18 cellular contexts compared by ENCODE assay signal in the genomic region with DNA sequence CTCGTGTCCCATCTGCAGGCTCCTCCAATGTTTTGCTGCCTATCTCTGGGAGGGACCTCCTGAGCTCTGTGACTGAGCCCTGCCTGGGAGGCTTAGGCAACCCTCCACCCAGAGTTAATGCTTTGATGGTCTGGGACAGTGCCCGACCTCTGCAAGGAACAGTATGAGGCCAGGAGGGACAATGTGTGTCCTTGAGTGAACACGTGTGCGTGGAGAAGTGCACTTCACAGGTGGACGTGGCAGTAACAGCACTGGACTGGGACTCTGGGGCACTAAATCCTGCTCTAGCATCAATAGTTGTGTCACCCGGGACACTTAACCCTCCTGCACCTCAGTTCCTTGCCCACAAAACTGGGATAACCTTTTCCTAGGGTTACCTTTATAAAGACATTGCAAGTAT. TPM values are rescaled to one million over a fixed set of nuclear protein-coding genes. Genes with fewer than 3 reads are reported as not detected.
A peak's percentile ranks its signal among the peaks of the same experiment; 100 is the strongest.
DNase-seq lines count a peak whose midpoint lies in the region; ATAC-seq and TF ChIP-seq lines count a peak whose summit lies in the region.
"Had no signal": no experiment of that assay in that cellular context is flagged by ENCODE, and none has a peak within 500 bp of the region (broad histone marks: within the 10 kb centered on the region; RNA-seq: fewer than 3 reads in every experiment).

No MANE protein-coding gene starts in this region.

- intact Hi-C loops in activated CD4-positive, alpha-beta memory T cell treated with anti-CD3 and anti-CD28 coated beads for 36 hours (cut with micrococcal nuclease): no loop called here

- no peak for ATAC-seq in stimulated activated naive CD8-positive, alpha-beta T cell treated with anti-CD3 and anti-CD28 coated beads, Interleukin-15, Interleukin-2, amounts not matched to agents 100 U/mL and 50 U/mL, for 24 hours
- ATAC-seq in HG02938 (IDR thresholded peaks at IDR 0.05; ENCODE audit: unreplicated experiment): no peak
- ATAC-seq: GM23338, mucosa of descending colon had no signal

- no peak for TF ChIP-seq CTCF in endothelial cell (IDR thresholded peaks at IDR 0.05; ENCODE audit: unreplicated experiment)

- no peaks in the 10 kb centered on the region for H3K9me3 Mint-ChIP-seq in stimulated activated naive CD8-positive, alpha-beta T cell treated with anti-CD3 and anti-CD28 coated beads, Interleukin-15, Interleukin-2, amounts not matched to agents 100 ng/mL and 50 ng/mL, for 24 hours
- no peaks in the 10 kb centered on the region for H3K9me3 Mint-ChIP-seq in activated CD4-positive, alpha-beta memory T cell treated with anti-CD3 and anti-CD28 coated beads for 36 hours
- no peaks in the 10 kb centered on the region for H3K9me3 Mint-ChIP-seq in endothelial cell (ENCODE audit: unreplicated experiment)
- H3K9me3 Mint-ChIP-seq: GM23338 had no signal

- peak overlapping the region; percentile 95 for H3K27ac Mint-ChIP-seq in stimulated activated naive CD8-positive, alpha-beta T cell treated with anti-CD3 and anti-CD28 coated beads, Interleukin-15, Interleukin-2, amounts not matched to agents 100 ng/mL and 50 ng/mL, for 24 hours
- peak overlapping the region; percentile 94 for H3K27ac Mint-ChIP-seq in activated CD4-positive, alpha-beta memory T cell treated with anti-CD3 and anti-CD28 coated beads for 36 hours
- H3K27ac Mint-ChIP-seq in endothelial cell (ENCODE audit: unreplicated experiment): peak overlapping the region; percentile 30
- H3K27ac Mint-ChIP-seq: GM23338 had no signal

- in situ Hi-C loops in G401 (cut with HindIII; ENCODE audit: low sequenced_read_pairs): no loop called here

- POLR2A ChIA-PET in activated CD4-positive, alpha-beta memory T cell treated with anti-CD3 and anti-CD28 coated beads for 36 hours (lab: Charles Lee): no interaction called here

- H3K4me3 Mint-ChIP-seq in stimulated activated naive CD8-positive, alpha-beta T cell treated with anti-CD3 and anti-CD28 coated beads, Interleukin-15, Interleukin-2, amounts not matched to agents 100 ng/mL and 50 ng/mL, for 24 hours: peak overlapping the region; percentile 93
- no peak overlapping the region for H3K4me3 Mint-ChIP-seq in activated CD4-positive, alpha-beta memory T cell treated with anti-CD3 and anti-CD28 coated beads for 36 hours
- peak overlapping the region; percentile 49 for H3K4me3 Mint-ChIP-seq in endothelial cell (ENCODE audit: unreplicated experiment)
- H3K4me3 Mint-ChIP-seq: GM23338 had no signal

- CTCF ChIA-PET in activated CD4-positive, alpha-beta memory T cell treated with anti-CD3 and anti-CD28 coated beads for 36 hours (lab: Charles Lee): interaction anchor here (1.0 kb wide), 1 partner anchor 136 kb away, joined by 4 read pairs; no protein-coding TSS in a partner anchor

- H3K27me3 Mint-ChIP-seq in stimulated activated naive CD8-positive, alpha-beta T cell treated with anti-CD3 and anti-CD28 coated beads, Interleukin-15, Interleukin-2, amounts not matched to agents 100 ng/mL and 50 ng/mL, for 24 hours: no peaks in the 10 kb centered on the region
- no peaks in the 10 kb centered on the region for H3K27me3 Mint-ChIP-seq in activated CD4-positive, alpha-beta memory T cell treated with anti-CD3 and anti-CD28 coated beads for 36 hours
- peaks cover 31% of the 10 kb centered on the region for H3K27me3 Mint-ChIP-seq in endothelial cell (ENCODE audit: unreplicated experiment)

- no peak for DNase-seq in stimulated activated naive CD8-positive, alpha-beta T cell treated with anti-CD3 and anti-CD28 coated beads, Interleukin-15, Interleukin-2, amounts not matched to agents 100 U/mL and 50 U/mL, for 24 hours
- DNase-seq in activated CD4-positive, alpha-beta memory T cell treated with anti-CD3 and anti-CD28 coated beads for 36 hours: no peak
- DNase-seq in endothelial cell (ENCODE audit: low spot score) (no peak), ecto neural progenitor cell (ENCODE audit: low spot score) (no peak), G401 (ENCODE audit: low spot score) (no peak)
- DNase-seq in stimulated activated CD4-positive, alpha-beta T cell treated with anti-CD3 and anti-CD28 coated beads, Interleukin-2, amount 100 ng/mL, for 24 hours: no peak
- DNase-seq: activated CD4-positive, alpha-beta T cell treated with anti-CD3 and anti-CD28 coated beads for 1 hour; left ventricle myocardium inferior; mucosa of descending colon; NCI-H187; SHP77 treated with DMSO at 0.1 percent for 48 hours; stimulated activated CD4-positive, alpha-beta T cell treated with anti-CD3 and anti-CD28 coated beads, Interleukin-2, amount 100 ng/mL, for 48 hours; testis had no signal

- peaks cover 65% of the 10 kb centered on the region for H3K4me1 Mint-ChIP-seq in stimulated activated naive CD8-positive, alpha-beta T cell treated with anti-CD3 and anti-CD28 coated beads, Interleukin-15, Interleukin-2, amounts not matched to agents 100 ng/mL and 50 ng/mL, for 24 hours (ENCODE audit: low read depth)
- peaks cover 61% of the 10 kb centered on the region for H3K4me1 Mint-ChIP-seq in activated CD4-positive, alpha-beta memory T cell treated with anti-CD3 and anti-CD28 coated beads for 36 hours (ENCODE audit: low read depth)
- H3K4me1 Mint-ChIP-seq in endothelial cell (ENCODE audit: unreplicated experiment): peaks cover 18% of the 10 kb centered on the region

- H3K36me3 Mint-ChIP-seq in stimulated activated naive CD8-positive, alpha-beta T cell treated with anti-CD3 and anti-CD28 coated beads, Interleukin-15, Interleukin-2, amounts not matched to agents 100 ng/mL and 50 ng/mL, for 24 hours (ENCODE audit: low read depth): peaks cover 66% of the 10 kb centered on the region
- peaks cover 56% of the 10 kb centered on the region for H3K36me3 Mint-ChIP-seq in activated CD4-positive, alpha-beta memory T cell treated with anti-CD3 and anti-CD28 coated beads for 36 hours
- H3K36me3 Mint-ChIP-seq in endothelial cell (ENCODE audit: low read depth, unreplicated experiment): peaks cover 35% of the 10 kb centered on the region

RNA-seq across cellular contexts. Expression of a gene that starts 4.6 kb away (rescaled TPM):
- total RNA-seq in activated CD4-positive, alpha-beta memory T cell treated with anti-CD3 and anti-CD28 coated beads for 36 hours: 100 to 1,000 TPM; 112 to 118 TPM
- 63.8 TPM for total RNA-seq in endothelial cell (ENCODE audit: unreplicated experiment)
- total RNA-seq in G401 (2014; rRNA removed; shearing (Covaris generic)): 81.4 and 110 TPM in 2 replicates

RNA-seq across cellular contexts. Expression of a gene that starts 15.2 kb away (rescaled TPM):
- 10 to 100 TPM; 63.4 to 69.7 TPM for total RNA-seq in activated CD4-positive, alpha-beta memory T cell treated with anti-CD3 and anti-CD28 coated beads for 36 hours
- total RNA-seq in endothelial cell (ENCODE audit: unreplicated experiment): 152 TPM
- 53.8 and 68.3 TPM in 2 replicates for total RNA-seq in G401 (2014; rRNA removed; shearing (Covaris generic))

RNA-seq across cellular contexts. Expression of a gene that starts 28.1 kb away (rescaled TPM):
- 10 to 100 TPM; 21.8 to 21.9 TPM for total RNA-seq in activated CD4-positive, alpha-beta memory T cell treated with anti-CD3 and anti-CD28 coated beads for 36 hours
- total RNA-seq in endothelial cell (ENCODE audit: unreplicated experiment): 39.2 TPM
- total RNA-seq in G401 (2014; rRNA removed; shearing (Covaris generic)): 27.1 and 34.5 TPM in 2 replicates

RNA-seq across cellular contexts. Expression of a gene that starts 44.4 kb away (rescaled TPM):
- total RNA-seq in activated CD4-positive, alpha-beta memory T cell treated with anti-CD3 and anti-CD28 coated beads for 36 hours: under 1 TPM in 1 of 2 experiments, not detected in 1; 0.19 TPM
- not detected for total RNA-seq in endothelial cell (ENCODE audit: unreplicated experiment)
- not detected in 2 replicates for total RNA-seq in G401 (2014; rRNA removed; shearing (Covaris generic))
- total RNA-seq: GM23338, NCI-H460, osteocyte had no signal

RNA-seq across cellular contexts. Expression of a gene that starts 53.0 kb away (rescaled TPM):
- total RNA-seq in activated CD4-positive, alpha-beta memory T cell treated with anti-CD3 and anti-CD28 coated beads for 36 hours: not detected
- total RNA-seq in endothelial cell (ENCODE audit: unreplicated experiment): not detected
- not detected in 2 replicates for total RNA-seq in G401 (2014; rRNA removed; shearing (Covaris generic))
- total RNA-seq: GM23338, left ventricle myocardium inferior, mucosa of descending colon, NCI-H460, osteocyte had no signal

Comparison
In these comparisons a context has a peak if more than half of its experiments do, and no peak if none do; other contexts are left out.
1. H3K27ac Mint-ChIP-seq: peak in every context shown above with its lines; median percentile 95 in stimulated activated naive CD8-positive, alpha-beta T cell treated with anti-CD3 and anti-CD28 coated beads, Interleukin-15, Interleukin-2, amounts not matched to agents 100 ng/mL and 50 ng/mL, for 24 hours; 94 in activated CD4-positive, alpha-beta memory T cell treated with anti-CD3 and anti-CD28 coated beads for 36 hours; 30 in endothelial cell.